In genomic region chr11:102704841-102705240, GRCh38 we compare ENCODE assay signal across 26 cellular contexts. TPM values are rescaled to one million over a fixed set of nuclear protein-coding genes. Genes with fewer than 3 reads are reported as not detected.
"Had no signal": no experiment of that assay in that cellular context is flagged by ENCODE, and none has a peak within 500 bp of the region (broad histone marks: within the 10 kb centered on the region; RNA-seq: fewer than 3 reads in every experiment).

No MANE protein-coding gene starts in this region.

- H3K27ac ChIP-seq: body of pancreas, heart right ventricle, stomach, testis, uterus had no signal

- H3K4me3 ChIP-seq: body of pancreas, heart right ventricle, smooth muscle cell, stomach, testis, uterus had no signal

- H3K9me3 ChIP-seq: body of pancreas, heart right ventricle, stomach, testis, uterus had no signal

- DNase-seq: activated CD4-positive, alpha-beta memory T cell treated with anti-CD3 and anti-CD28 coated beads, Interleukin-2, amount 10 ng/mL, durations not matched to agents 7 days and 5 days; activated CD4-positive, alpha-beta T cell treated with anti-CD3 and anti-CD28 coated beads for 48 hours; activated effector memory CD4-positive, alpha-beta T cell treated with anti-CD3 and anti-CD28 coated beads, Interleukin-2, amount 50 U/mL, for 16 hours; activated naive CD4-positive, alpha-beta T cell treated with anti-CD3 and anti-CD28 coated beads, Interleukin-2, amount 10 ng/mL, durations not matched to agents 7 days and 5 days; activated T-cell treated with anti-CD3 and anti-CD28 coated beads, Interleukin-2, amount 50 U/mL, for 72 hours; body of pancreas; effector CD8-positive, alpha-beta T cell; heart right ventricle; islet precursor cell; left cardiac atrium; naive B cell; occipital lobe; stimulated activated CD4-positive, alpha-beta T cell treated with anti-CD3 and anti-CD28 coated beads, Interleukin-15, amount 100 ng/mL, for 24 hours; stomach; testis; trophoblast cell; uterus had no signal

- ATAC-seq: body of pancreas; heart right ventricle; left cardiac atrium; sciatic nerve; stimulated activated memory B cell treated with anti-CD40 and anti-IgM and Interleukin-4, amounts not matched to agents 10 μg/mL and 1 μg/mL and 100 μg/mL, for 72 hours had no signal

- H3K27me3 ChIP-seq: body of pancreas, heart right ventricle, stomach, testis, uterus had no signal

- H3K4me1 ChIP-seq: body of pancreas, testis, uterus had no signal

- H3K36me3 ChIP-seq: heart right ventricle, stomach, uterus had no signal

- H3K4me2 ChIP-seq: smooth muscle cell had no signal

RNA-seq across cellular contexts. Expression of gene MMP27, which starts 0.7 kb away (rescaled TPM):
- total RNA-seq: activated CD4-positive, alpha-beta memory T cell treated with anti-CD3 and anti-CD28 coated beads, Interleukin-2, amount 10 ng/mL, durations not matched to agents 7 days and 5 days; activated T-cell treated with anti-CD3 and anti-CD28 coated beads, Interleukin-2, amount 50 U/mL, for 72 hours; body of pancreas; cardiac septum; heart right ventricle; left cardiac atrium; liver; mucosa of gallbladder; occipital lobe; renal cortical epithelial cell; sciatic nerve; smooth muscle cell; stomach; T-helper 2 cell treated with Interferon-gamma antibody and Interleukin-4, amounts not matched to agents 100 ng/mL and 5 ng/mL, for 36 hours; testis; uterus had no signal
- polyA plus RNA-seq: heart right ventricle, liver, neural cell, smooth muscle cell, stomach had no signal

RNA-seq across cellular contexts. Expression of gene MMP8, which starts 19.9 kb away (rescaled TPM):
- total RNA-seq: activated CD4-positive, alpha-beta memory T cell treated with anti-CD3 and anti-CD28 coated beads, Interleukin-2, amount 10 ng/mL, durations not matched to agents 7 days and 5 days; activated T-cell treated with anti-CD3 and anti-CD28 coated beads, Interleukin-2, amount 50 U/mL, for 72 hours; body of pancreas; mucosa of gallbladder; renal cortical epithelial cell; T-helper 2 cell treated with Interferon-gamma antibody and Interleukin-4, amounts not matched to agents 100 ng/mL and 5 ng/mL, for 36 hours had no signal
- polyA plus RNA-seq: neural cell, smooth muscle cell had no signal
